ENCODE assay signal across 16 cellular contexts in the genomic region with DNA sequence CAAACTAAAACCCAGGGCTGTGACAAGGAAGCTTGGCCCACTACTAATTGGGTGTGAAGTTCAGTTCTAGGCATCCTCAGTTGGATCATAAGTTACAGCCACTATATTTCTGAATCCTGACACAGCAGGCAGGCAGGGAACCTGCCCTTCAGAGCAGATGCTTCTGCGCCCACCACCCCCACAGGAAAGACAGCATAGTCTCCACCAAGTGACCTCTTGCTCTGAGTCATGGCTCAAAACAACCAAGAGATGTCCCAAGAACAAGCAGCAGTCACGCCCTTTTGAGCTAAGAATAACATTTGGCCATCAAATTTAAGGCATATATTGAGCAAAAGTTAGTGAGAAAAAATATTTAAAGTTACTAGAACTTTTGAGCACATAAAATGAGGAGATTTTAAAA.
DNase-seq lines count a peak whose midpoint lies in the region; ATAC-seq and TF ChIP-seq lines count a peak whose summit lies in the region.
"Had no signal": no experiment of that assay in that cellular context is flagged by ENCODE, and none has a peak within 500 bp of the region (broad histone marks: within the 10 kb centered on the region; RNA-seq: fewer than 3 reads in every experiment).

No MANE protein-coding gene starts in this region.

- TF ChIP-seq EP300 in gastroesophageal sphincter (IDR thresholded peaks at IDR 0.05) = no peak

- H3K36me3 Mint-ChIP-seq in osteocyte (ENCODE audit: unreplicated experiment) = no peaks in the 10 kb centered on the region
- H3K36me3 Mint-ChIP-seq in natural killer cell = no peaks in the 10 kb centered on the region
- H3K36me3 Mint-ChIP-seq: naive thymus-derived CD4-positive, alpha-beta T cell had no signal

- H3K9me3 Mint-ChIP-seq in osteocyte (ENCODE audit: unreplicated experiment) (peaks cover 3% of the 10 kb centered on the region), natural killer cell (peaks cover 0 to 4% of the 10 kb centered on the region in 2 donors)

- H3K9me3 ChIP-seq in gastroesophageal sphincter = no peaks in the 10 kb centered on the region
- H3K9me3 ChIP-seq: ascending aorta, gastrocnemius medialis, right lobe of liver had no signal

- no peak overlapping the region for H3K27ac ChIP-seq in gastroesophageal sphincter
- H3K27ac ChIP-seq: ascending aorta, gastrocnemius medialis, right lobe of liver, SK-N-MC had no signal

- H3K4me1 ChIP-seq in gastroesophageal sphincter = no peaks in the 10 kb centered on the region
- H3K4me1 ChIP-seq: ascending aorta, gastrocnemius medialis, right lobe of liver had no signal

- TF ChIP-seq CTCF in osteocyte (IDR thresholded peaks at IDR 0.05) = no peak
- no peak for TF ChIP-seq CTCF in gastroesophageal sphincter (IDR thresholded peaks at IDR 0.05)
- no peak for TF ChIP-seq CTCF in natural killer cell (IDR thresholded peaks at IDR 0.05)

- H3K27me3 ChIP-seq in gastroesophageal sphincter = no peaks in the 10 kb centered on the region
- H3K27me3 ChIP-seq: ascending aorta, gastrocnemius medialis had no signal

- H3K27me3 Mint-ChIP-seq in osteocyte (ENCODE audit: unreplicated experiment) (no peaks in the 10 kb centered on the region), natural killer cell (ENCODE audit: low read depth in 2 of 2) (no peaks in the 10 kb centered on the region)
- H3K27me3 Mint-ChIP-seq: effector memory CD8-positive, alpha-beta T cell; naive thymus-derived CD4-positive, alpha-beta T cell had no signal

- WGBS in gastroesophageal sphincter (ENCODE audit: low coverage in 1 of 2), 2 donors = 40 to 71% methylated on average over 1 of the region's 2 CpGs

- H3K4me3 Mint-ChIP-seq in osteocyte (ENCODE audit: unreplicated experiment) = no peak overlapping the region
- no peak overlapping the region for H3K4me3 Mint-ChIP-seq in natural killer cell
- H3K4me3 Mint-ChIP-seq: effector memory CD8-positive, alpha-beta T cell; naive thymus-derived CD4-positive, alpha-beta T cell had no signal

- ATAC-seq in GM18909 (IDR thresholded peaks at IDR 0.05; ENCODE audit: poor library complexity, unreplicated experiment) = peak; percentile 84
- ATAC-seq in HG02798 (IDR thresholded peaks at IDR 0.05; ENCODE audit: poor library complexity, unreplicated experiment) = peak; percentile 61
- ATAC-seq in GM21367 (IDR thresholded peaks at IDR 0.05; ENCODE audit: unreplicated experiment) = no peak
- no peak for ATAC-seq in gastroesophageal sphincter
- ATAC-seq in natural killer cell = no peak
- ATAC-seq: effector memory CD8-positive, alpha-beta T cell; gastrocnemius medialis; naive thymus-derived CD4-positive, alpha-beta T cell; right lobe of liver had no signal

- no peak for TF ChIP-seq POLR2A in gastroesophageal sphincter (IDR thresholded peaks at IDR 0.05)

- DNase-seq in SK-N-DZ (ENCODE audit: low spot score) = peak; percentile 8
- DNase-seq in osteocyte (ENCODE audit: extremely low spot score, unreplicated experiment) = no peak
- DNase-seq in natural killer cell = no peak
- DNase-seq: activated CD4-positive, alpha-beta T cell treated with anti-CD3 and anti-CD28 coated beads for 1 hour; activated T-cell treated with anti-CD3 and anti-CD28 coated beads, Interleukin-2, amount 50 U/mL, for 48 hours; effector memory CD8-positive, alpha-beta T cell; gastrocnemius medialis; naive thymus-derived CD4-positive, alpha-beta T cell; NCI-H1694 treated with DMSO at 0.1 percent for 48 hours; right lobe of liver had no signal

- no peaks in the 10 kb centered on the region for H3K36me3 ChIP-seq in gastroesophageal sphincter
- H3K36me3 ChIP-seq: ascending aorta, gastrocnemius medialis, right lobe of liver had no signal

- intact Hi-C loops in natural killer cell (cut with micrococcal nuclease) = no loop called here

- no peak overlapping the region for H3K4me3 ChIP-seq in gastroesophageal sphincter
- H3K4me3 ChIP-seq: ascending aorta, gastrocnemius medialis, right lobe of liver, SK-N-MC had no signal

- H3K4me1 Mint-ChIP-seq in osteocyte (ENCODE audit: unreplicated experiment) (peaks cover 28% of the 10 kb centered on the region), natural killer cell (no peaks in the 10 kb centered on the region)
- H3K4me1 Mint-ChIP-seq: naive thymus-derived CD4-positive, alpha-beta T cell had no signal

- peak overlapping the region; percentile 3 for H3K27ac Mint-ChIP-seq in osteocyte (ENCODE audit: unreplicated experiment)
- no peak overlapping the region for H3K27ac Mint-ChIP-seq in natural killer cell
- H3K27ac Mint-ChIP-seq: effector memory CD8-positive, alpha-beta T cell; naive thymus-derived CD4-positive, alpha-beta T cell had no signal

Comparison
In these comparisons a context has a peak if more than half of its experiments do, and no peak if none do; other contexts are left out.
1. ATAC-seq: peak in GM18909 (single experiment) and HG02798 (single experiment); none in GM21367 (single experiment), gastroesophageal sphincter (single experiment) and natural killer cell (0 of 3).